Comparison of ENCODE assay signal across 9 cellular contexts in genomic region chr11:124669193-124669592, GRCh38. TPM values are rescaled to one million over a fixed set of nuclear protein-coding genes. Genes with fewer than 3 reads are reported as not detected.
A peak's percentile ranks its signal among the peaks of the same experiment; 100 is the strongest.
DNase-seq lines count a peak whose midpoint lies in the region; ATAC-seq, FAIRE-seq and TF ChIP-seq lines count a peak whose summit lies in the region.
"Had no signal": no experiment of that assay in that cellular context is flagged by ENCODE, and none has a peak within 500 bp of the region (broad histone marks: within the 10 kb centered on the region; RNA-seq: fewer than 3 reads in every experiment).

No MANE protein-coding gene starts in this region.

- H3K4me1 Mint-ChIP-seq in naive thymus-derived CD4-positive, alpha-beta T cell = peaks cover 19 to 32% (median 21%) of the 10 kb centered on the region in 7 donors

- H3K27me3 ChIP-seq in naive thymus-derived CD4-positive, alpha-beta T cell (ENCODE audit: control insufficient read depth in 2 of 2, insufficient read depth in 2 of 2, low read length in 2 of 2) = no peaks in the 10 kb centered on the region

- no peaks in the 10 kb centered on the region for H3K9me3 ChIP-seq in naive thymus-derived CD4-positive, alpha-beta T cell (ENCODE audit: control insufficient read depth in 2 of 3, low read length in 3 of 3)

- peaks cover 0 to 11% (median 0%) of the 10 kb centered on the region in 3 experiments for H3K36me3 ChIP-seq in naive thymus-derived CD4-positive, alpha-beta T cell (ENCODE audit: control insufficient read depth in 2 of 3, insufficient read depth in 3 of 3, low read length in 3 of 3)

- H3K4me1 ChIP-seq in naive thymus-derived CD4-positive, alpha-beta T cell (ENCODE audit: control insufficient read depth in 2 of 2, insufficient read depth in 2 of 2, low read length in 2 of 2) = peaks cover 9 to 35% of the 10 kb centered on the region in 2 donors

- peaks cover 0 to 5% (median 0%) of the 10 kb centered on the region in 11 donors for H3K9me3 Mint-ChIP-seq in naive thymus-derived CD4-positive, alpha-beta T cell
- H3K9me3 Mint-ChIP-seq: activated naive CD4-positive, alpha-beta T cell treated with anti-CD3 and anti-CD28 coated beads, Interleukin-2, amount 50 U/mL, for 72 hours had no signal

- POLR2A ChIA-PET in naive thymus-derived CD4-positive, alpha-beta T cell (lab: Charles Lee) = interaction anchor here (0.9 to 7.4 kb wide), 6 partner anchors 80 to 171 kb away, joined by 3 to 112 read pairs (median 17); partner anchors contain the start of genes ESAM, MSANTD2 and VSIG2

- no peak overlapping the region for H3K27ac ChIP-seq in naive thymus-derived CD4-positive, alpha-beta T cell (ENCODE audit: low read depth, low read length)

- DNase-seq in NCI-H1694 treated with DMSO at 0.1 percent for 48 hours (lab: John Stamatoyannopoulos, UW) = peak; percentile 12
- no peak for DNase-seq in NCI-H1694 (lab: John Stamatoyannopoulos, UW)
- DNase-seq in H54 (ENCODE audit: insufficient read length, low spot score) = no peak
- peak; percentile 40 for DNase-seq in NCI-H146 (lab: John Stamatoyannopoulos, UW)
- DNase-seq in UCSD-AML1 (lab: John Stamatoyannopoulos, UW; ENCODE audit: unreplicated experiment) = peak; percentile 27
- peak; percentile 43 for DNase-seq in effector CD4-positive, alpha-beta T cell
- DNase-seq in naive thymus-derived CD4-positive, alpha-beta T cell = peak in 8 of 9 donors; percentile 21 to 69 (median 48)

- TF ChIP-seq POLR2A in H54 (IDR thresholded peaks at IDR 0.05; ENCODE audit: low read depth, low read length) = no peak

- FAIRE-seq in H54 (lab: Jason Lieb, UNC) = peak; percentile 86

- H3K27me3 Mint-ChIP-seq in naive thymus-derived CD4-positive, alpha-beta T cell = peaks cover 0 to 4% (median 0%) of the 10 kb centered on the region in 5 donors

- CTCF ChIA-PET in naive thymus-derived CD4-positive, alpha-beta T cell (lab: Charles Lee) = interaction anchor here (0.5 to 3.9 kb wide), 27 partner anchors 9 to 1526 kb away, joined by 3 to 110 read pairs (median 4); partner anchors contain the start of genes ESAM, MSANTD2, NRGN and ROBO3

- H3K36me3 Mint-ChIP-seq in naive thymus-derived CD4-positive, alpha-beta T cell = peaks cover 4 to 14% (median 8%) of the 10 kb centered on the region in 5 donors

- no peak overlapping the region for H3K4me3 ChIP-seq in naive thymus-derived CD4-positive, alpha-beta T cell (ENCODE audit: low read length)

- H3K27ac Mint-ChIP-seq in naive thymus-derived CD4-positive, alpha-beta T cell = no peak overlapping the region
- H3K27ac Mint-ChIP-seq: activated naive CD4-positive, alpha-beta T cell treated with anti-CD3 and anti-CD28 coated beads, Interleukin-2, amount 50 U/mL, for 72 hours had no signal

- intact Hi-C loops in naive thymus-derived CD4-positive, alpha-beta T cell (cut with micrococcal nuclease) = loop anchor here (1.0 to 2.0 kb wide), 8 partner anchors 25 to 472 kb away; partner anchors contain the start of gene TMEM218 (in 1 of the 2)

- no peak overlapping the region for H3K4me3 Mint-ChIP-seq in naive thymus-derived CD4-positive, alpha-beta T cell

- no peak for ATAC-seq in naive thymus-derived CD4-positive, alpha-beta T cell
- no peak for ATAC-seq in HG03342 (IDR thresholded peaks at IDR 0.05; ENCODE audit: unreplicated experiment)

RNA-seq across cellular contexts. Expression of gene SIAE, which starts 4.3 kb away (rescaled TPM):
- 10 to 100 TPM in 3 of 5 experiments, 1 to 10 TPM in 2; 6.2 to 11.3 (median 10.4) TPM for total RNA-seq in naive thymus-derived CD4-positive, alpha-beta T cell
- 1 to 10 TPM; 2.7 to 6.5 TPM for polyA plus RNA-seq in naive thymus-derived CD4-positive, alpha-beta T cell

RNA-seq across cellular contexts. Expression of gene SPA17, which starts 4.5 kb away (rescaled TPM):
- total RNA-seq in naive thymus-derived CD4-positive, alpha-beta T cell = 1 to 10 TPM in 4 of 5 experiments, under 1 TPM in 1; 1.00 to 1.1 (median 1.0) TPM
- polyA plus RNA-seq in naive thymus-derived CD4-positive, alpha-beta T cell = 1 to 10 TPM; 1.7 to 2.3 TPM

RNA-seq across cellular contexts. Expression of gene TBRG1, which starts 46.5 kb away (rescaled TPM):
- 10 to 100 TPM; 35.5 to 78.6 (median 63.9) TPM for total RNA-seq in naive thymus-derived CD4-positive, alpha-beta T cell
- 10 to 100 TPM; 32.4 to 38.4 TPM for polyA plus RNA-seq in naive thymus-derived CD4-positive, alpha-beta T cell

RNA-seq across cellular contexts. Expression of gene PANX3, which starts 58.0 kb away (rescaled TPM):
- not detected for total RNA-seq in naive thymus-derived CD4-positive, alpha-beta T cell
- polyA plus RNA-seq in naive thymus-derived CD4-positive, alpha-beta T cell = not detected
- total RNA-seq: activated naive CD4-positive, alpha-beta T cell treated with anti-CD3 and anti-CD28 coated beads, Interleukin-2, amount 50 U/mL, for 72 hours had no signal

Comparison
In these comparisons a context has a peak if more than half of its experiments do, and no peak if none do; other contexts are left out.
1. DNase-seq: peak in NCI-H1694 treated with DMSO at 0.1 percent for 48 hours (single experiment), NCI-H146 (single experiment), UCSD-AML1 (single experiment), effector CD4-positive, alpha-beta T cell (single experiment) and naive thymus-derived CD4-positive, alpha-beta T cell (8 of 9); none in NCI-H1694 (single experiment) and H54 (single experiment).